In the genomic region with DNA sequence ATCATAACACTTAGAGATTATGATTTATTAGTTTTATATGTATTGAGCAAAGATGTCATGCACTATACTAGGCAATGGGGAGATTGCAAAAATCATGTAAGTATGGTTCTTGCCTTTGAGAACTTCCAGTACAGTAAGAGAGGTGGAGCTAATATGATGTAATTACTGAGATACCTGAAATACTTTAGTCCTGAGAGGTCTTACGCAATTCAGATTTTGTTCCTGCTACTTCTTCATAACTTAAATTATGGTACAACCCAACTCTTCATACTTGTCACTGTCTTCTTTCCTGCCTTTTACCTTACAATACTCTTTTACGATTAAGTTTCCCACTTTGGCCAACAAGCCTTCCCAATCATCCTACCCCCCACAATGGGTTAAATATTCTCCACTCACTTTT, we compare ENCODE assay signal across 28 cellular contexts.
"Had no signal": no experiment of that assay in that cellular context is flagged by ENCODE, and none has a peak within 500 bp of the region (broad histone marks: within the 10 kb centered on the region; RNA-seq: fewer than 3 reads in every experiment).

No MANE protein-coding gene starts in this region.

- H3K36me3 ChIP-seq: gastroesophageal sphincter, left lung, neural progenitor cell, suprapubic skin, transverse colon, upper lobe of right lung, uterus had no signal

- DNase-seq: dorsolateral prefrontal cortex; effector CD4-positive, alpha-beta T cell; foreskin fibroblast; hypothalamus; immature natural killer cell; left lung; mesendoderm; midbrain; naive thymus-derived CD4-positive, alpha-beta T cell; stimulated activated CD4-positive, alpha-beta T cell treated with anti-CD3 and anti-CD28 coated beads, Interleukin-12 subunit alpha, Interleukin-12 subunit beta, amount 100 ng/mL, for 4 hours; stimulated activated CD4-positive, alpha-beta T cell treated with anti-CD3 and anti-CD28 coated beads, Interleukin-1b, Interleukin-23, amount 100 ng/mL, for 48 hours; stimulated activated CD4-positive, alpha-beta T cell treated with anti-CD3 and anti-CD28 coated beads, Interleukin-4, amount 100 ng/mL, for 1 hour; stimulated activated CD8-positive, alpha-beta memory T cell treated with anti-CD3 and anti-CD28 coated beads, Interleukin-4, amount 100 ng/mL, for 48 hours; stimulated activated naive CD4-positive, alpha-beta T cell; stimulated activated naive CD8-positive, alpha-beta T cell treated with anti-CD3 and anti-CD28 coated beads, Interleukin-15, amount 100 ng/mL, for 72 hours; transverse colon; upper lobe of right lung; uterus had no signal

- H3K9me3 ChIP-seq: gastroesophageal sphincter, suprapubic skin, transverse colon, upper lobe of right lung, uterus had no signal

- H3K9ac ChIP-seq: neural progenitor cell, parathyroid adenoma had no signal

- H2AFZ ChIP-seq: neural progenitor cell, parathyroid adenoma had no signal

- H3K4me3 ChIP-seq: dorsolateral prefrontal cortex, gastroesophageal sphincter, left lung, neural progenitor cell, smooth muscle cell, suprapubic skin, transverse colon, upper lobe of right lung, uterus had no signal

- H3K79me2 ChIP-seq: parathyroid adenoma had no signal

- ATAC-seq: esophagus mucosa; gastroesophageal sphincter; left lung; naive thymus-derived CD4-positive, alpha-beta T cell; sciatic nerve; stimulated activated naive CD8-positive, alpha-beta T cell treated with anti-CD3 and anti-CD28 coated beads, Interleukin-15, amount 100 ng/mL, for 72 hours; upper lobe of right lung had no signal

- H3K27me3 ChIP-seq: gastroesophageal sphincter, left lung, neural progenitor cell, suprapubic skin, transverse colon, upper lobe of right lung, uterus had no signal

- FAIRE-seq: colon, keratinocyte had no signal

- H3K27ac ChIP-seq: dorsolateral prefrontal cortex, epithelial cell of prostate, gastroesophageal sphincter, left lung, neural progenitor cell, parathyroid adenoma, suprapubic skin, transverse colon, upper lobe of right lung, uterus had no signal

- H3K4me1 ChIP-seq: gastroesophageal sphincter, left lung, neural progenitor cell, parathyroid adenoma, suprapubic skin, transverse colon, upper lobe of right lung, uterus had no signal

- H3K4me2 ChIP-seq: neural progenitor cell, smooth muscle cell had no signal
